ENCODE assay signal across 18 cellular contexts in the genomic region with DNA sequence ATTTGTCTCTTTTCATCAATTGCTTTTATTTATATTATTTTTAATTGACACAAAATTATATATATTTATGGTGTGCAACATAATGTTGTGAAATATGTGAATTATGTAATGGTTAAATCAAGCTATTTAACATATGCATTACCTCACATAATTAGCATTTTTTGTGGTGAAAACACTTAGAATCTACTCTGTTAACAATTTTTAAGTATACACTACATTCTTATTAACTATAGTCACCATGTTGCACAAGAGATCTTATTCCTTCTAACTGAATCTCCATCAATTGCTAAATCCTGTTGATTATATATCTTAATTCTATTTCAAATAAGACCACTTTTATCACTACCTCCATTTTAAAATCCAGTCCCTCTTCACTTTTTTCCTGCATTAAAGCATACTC. TPM values are rescaled to one million over a fixed set of nuclear protein-coding genes. Genes with fewer than 3 reads are reported as not detected.
DNase-seq lines count a peak whose midpoint lies in the region; ATAC-seq and TF ChIP-seq lines count a peak whose summit lies in the region.
"Had no signal": no experiment of that assay in that cellular context is flagged by ENCODE, and none has a peak within 500 bp of the region (broad histone marks: within the 10 kb centered on the region; RNA-seq: fewer than 3 reads in every experiment).

No MANE protein-coding gene starts in this region.

- H3K9me2 ChIP-seq in GM23248 (ENCODE audit: insufficient read depth), result no peaks in the 10 kb centered on the region

- H4K20me1 ChIP-seq in GM23248 (ENCODE audit: insufficient read depth) (no peaks in the 10 kb centered on the region), fibroblast of lung (ENCODE audit: control insufficient read depth, extremely low read depth, insufficient read depth, low read length) (no peaks in the 10 kb centered on the region)

- no peaks in the 10 kb centered on the region for H3K27me3 Mint-ChIP-seq in activated naive CD4-positive, alpha-beta T cell treated with anti-CD3 and anti-CD28 coated beads, Interleukin-2, amount 10 ng/mL, durations not matched to agents 7 days and 5 days

- intact Hi-C loops in psoas muscle (cut with DNase I), result no loop called here

- peak; percentile 66 for DNase-seq in GM23248
- DNase-seq in amniotic epithelial cell (ENCODE audit: low read depth), result peak; percentile 50
- DNase-seq in fibroblast of lung (ENCODE audit: low read depth in 2 of 2), result peak; percentile 54 to 65
- peak; percentile 26 for DNase-seq in renal cortical epithelial cell (ENCODE audit: low read depth)
- no peak for DNase-seq in activated naive CD4-positive, alpha-beta T cell treated with anti-CD3 and anti-CD28 coated beads, Interleukin-2, amount 10 ng/mL, durations not matched to agents 7 days and 5 days
- no peak for DNase-seq in psoas muscle
- DNase-seq in stimulated activated naive CD4-positive, alpha-beta T cell (lab: John Stamatoyannopoulos, UW), result no peak
- DNase-seq: Caco-2, MM.1S, NCI-H1105, NCI-H187 treated with DMSO at 0.1 percent for 48 hours, NCI-H2171, Peyer's patch, SHP77 treated with DMSO at 0.1 percent for 48 hours had no signal

- peaks cover 13% of the 10 kb centered on the region; the same call in 1 of the 2 replicates for H3F3A ChIP-seq in GM23248 (ENCODE audit: insufficient read depth)

- H3K4me1 ChIP-seq in GM23248 (ENCODE audit: insufficient read depth) (peaks cover 23% of the 10 kb centered on the region), fibroblast of lung (ENCODE audit: control insufficient read depth, extremely low read depth, insufficient read depth, low read length) (peaks cover 6% of the 10 kb centered on the region), psoas muscle (no peaks in the 10 kb centered on the region)
- H3K4me1 ChIP-seq: Caco-2, Peyer's patch had no signal

- H3K36me3 ChIP-seq in GM23248 (ENCODE audit: low read depth) (no peaks in the 10 kb centered on the region), fibroblast of lung (ENCODE audit: control insufficient read depth, insufficient read depth, low read length) (no peaks in the 10 kb centered on the region), psoas muscle (ENCODE audit: insufficient read depth in 1 of 2, low read depth in 1 of 2) (no peaks in the 10 kb centered on the region)
- H3K36me3 ChIP-seq: Peyer's patch had no signal

- no peak overlapping the region for H3K27ac Mint-ChIP-seq in activated naive CD4-positive, alpha-beta T cell treated with anti-CD3 and anti-CD28 coated beads, Interleukin-2, amount 10 ng/mL, durations not matched to agents 7 days and 5 days
- H3K27ac Mint-ChIP-seq: GM23338 had no signal

- CTCF ChIA-PET in activated naive CD4-positive, alpha-beta T cell treated with anti-CD3 and anti-CD28 coated beads, Interleukin-2, amount 10 ng/mL, durations not matched to agents 7 days and 5 days (lab: Charles Lee), result no interaction called here

- H3K79me2 ChIP-seq in GM23248 (ENCODE audit: insufficient read depth), result no peaks in the 10 kb centered on the region
- no peaks in the 10 kb centered on the region for H3K79me2 ChIP-seq in fibroblast of lung (ENCODE audit: control insufficient read depth, insufficient read depth, low read length)

- H2AFZ ChIP-seq in GM23248 (no peak overlapping the region), fibroblast of lung (ENCODE audit: low read length) (no peak overlapping the region)
- H2AFZ ChIP-seq: GM23338 had no signal

- no peaks in the 10 kb centered on the region for H3K27me3 ChIP-seq in GM23248 (replicated peaks; ENCODE audit: insufficient read depth)
- H3K27me3 ChIP-seq in fibroblast of lung (ENCODE audit: control insufficient read depth, insufficient read depth, low read length), result no peaks in the 10 kb centered on the region
- no peaks in the 10 kb centered on the region for H3K27me3 ChIP-seq in psoas muscle (ENCODE audit: insufficient read depth in 3 of 3, low read length in 2 of 3)
- H3K27me3 ChIP-seq: Peyer's patch had no signal

- no peak for ATAC-seq in HG03159 (IDR thresholded peaks at IDR 0.05; ENCODE audit: unreplicated experiment)
- ATAC-seq in psoas muscle, result no peak
- ATAC-seq: GM23338, HepG2 had no signal

- no peak overlapping the region for H3K27ac ChIP-seq in GM23248
- H3K27ac ChIP-seq in fibroblast of lung (ENCODE audit: insufficient read depth, low read length), result peak overlapping the region; percentile 16
- no peak overlapping the region for H3K27ac ChIP-seq in psoas muscle
- H3K27ac ChIP-seq: Peyer's patch had no signal

- H3K4me3 Mint-ChIP-seq in activated naive CD4-positive, alpha-beta T cell treated with anti-CD3 and anti-CD28 coated beads, Interleukin-2, amount 10 ng/mL, durations not matched to agents 7 days and 5 days, result no peak overlapping the region
- H3K4me3 Mint-ChIP-seq: GM23338 had no signal

- in situ Hi-C loops in GM23248 (cut with MboI), result no loop called here

- no peak for TF ChIP-seq CTCF in fibroblast of lung (conservative IDR thresholded peaks at IDR 0.05 in 1 of 2, IDR thresholded peaks at IDR 0.05 in 1 of 2; ENCODE audit: low read depth in 1 of 2, low read length in 2 of 2)
- TF ChIP-seq CTCF in psoas muscle (IDR thresholded peaks at IDR 0.05), result no peak

- no peaks in the 10 kb centered on the region for H3K9me3 Mint-ChIP-seq in activated naive CD4-positive, alpha-beta T cell treated with anti-CD3 and anti-CD28 coated beads, Interleukin-2, amount 10 ng/mL, durations not matched to agents 7 days and 5 days
- H3K9me3 Mint-ChIP-seq: GM23338 had no signal

- H3K4me1 Mint-ChIP-seq in activated naive CD4-positive, alpha-beta T cell treated with anti-CD3 and anti-CD28 coated beads, Interleukin-2, amount 10 ng/mL, durations not matched to agents 7 days and 5 days, result no peaks in the 10 kb centered on the region

- H3K4me3 ChIP-seq in GM23248 (no peak overlapping the region), fibroblast of lung (replicated peaks in 1 of 4; ENCODE audit: control extremely low read depth in 1 of 4, insufficient read depth in 1 of 4, low read depth in 3 of 4, low read length in 4 of 4) (no peak overlapping the region), psoas muscle (no peak overlapping the region)
- H3K4me3 ChIP-seq: GM23338, Peyer's patch had no signal

- no peaks in the 10 kb centered on the region for H3K36me3 Mint-ChIP-seq in activated naive CD4-positive, alpha-beta T cell treated with anti-CD3 and anti-CD28 coated beads, Interleukin-2, amount 10 ng/mL, durations not matched to agents 7 days and 5 days

- no peak overlapping the region for H3K9ac ChIP-seq in GM23248
- no peak overlapping the region for H3K9ac ChIP-seq in fibroblast of lung (ENCODE audit: insufficient read depth, low read length)

- H3K9me3 ChIP-seq in GM23248 (ENCODE audit: low read depth), result no peaks in the 10 kb centered on the region
- no peaks in the 10 kb centered on the region for H3K9me3 ChIP-seq in fibroblast of lung (ENCODE audit: control insufficient read depth, insufficient read depth, low read depth, low read length)
- H3K9me3 ChIP-seq in psoas muscle, result no peaks in the 10 kb centered on the region
- H3K9me3 ChIP-seq: Caco-2, Peyer's patch had no signal

- H3K4me2 ChIP-seq in GM23248 (ENCODE audit: unreplicated experiment) (peak overlapping the region; percentile 26), fibroblast of lung (ENCODE audit: extremely low read depth, insufficient read depth, low read length) (peak overlapping the region; percentile 8)
- H3K4me2 ChIP-seq: GM23338 had no signal

RNA-seq across cellular contexts. Expression of a gene that starts 42.5 kb away (rescaled TPM):
- total RNA-seq in GM23248 (2014; rRNA removed; shearing (Covaris generic)), result not detected in 2 replicates
- polyA plus RNA-seq in GM23248 (2016; fragmentation: Nextera tagmentation; extraction: Ambion mirVana) (not detected in 2 replicates), fibroblast of lung (0.25 and 0.26 TPM in 2 replicates), psoas muscle (under 1 TPM in 1 of 3 donors, not detected in 2; 0.01 TPM)
- total RNA-seq in fibroblast of lung (under 0.01 TPM in 1 of 2 replicates, not detected in the other), renal cortical epithelial cell (0.05 TPM in 1 of 2 replicates, not detected in the other), psoas muscle (not detected)
- polyA plus RNA-seq in fibroblast of lung (2012), result 0.10 and 0.39 TPM in 2 replicates
- not detected in 2 replicates for polyA minus RNA-seq in fibroblast of lung (ENCODE audit: low replicate concordance)
- total RNA-seq: Caco-2, HepG2, NCI-H460, Peyer's patch had no signal
- polyA plus RNA-seq: HepG2 had no signal

Comparison
In these comparisons a context has a peak if more than half of its experiments do, and no peak if none do; other contexts are left out.
1. DNase-seq: peak in GM23248 (single experiment), amniotic epithelial cell (single experiment), fibroblast of lung (2 of 2) and renal cortical epithelial cell (single experiment); none in activated naive CD4-positive, alpha-beta T cell treated with anti-CD3 and anti-CD28 coated beads, Interleukin-2, amount 10 ng/mL, durations not matched to agents 7 days and 5 days (single experiment), psoas muscle (0 of 2) and stimulated activated naive CD4-positive, alpha-beta T cell (0 of 6).